33 cellular contexts compared by ENCODE assay signal in the genomic region with DNA sequence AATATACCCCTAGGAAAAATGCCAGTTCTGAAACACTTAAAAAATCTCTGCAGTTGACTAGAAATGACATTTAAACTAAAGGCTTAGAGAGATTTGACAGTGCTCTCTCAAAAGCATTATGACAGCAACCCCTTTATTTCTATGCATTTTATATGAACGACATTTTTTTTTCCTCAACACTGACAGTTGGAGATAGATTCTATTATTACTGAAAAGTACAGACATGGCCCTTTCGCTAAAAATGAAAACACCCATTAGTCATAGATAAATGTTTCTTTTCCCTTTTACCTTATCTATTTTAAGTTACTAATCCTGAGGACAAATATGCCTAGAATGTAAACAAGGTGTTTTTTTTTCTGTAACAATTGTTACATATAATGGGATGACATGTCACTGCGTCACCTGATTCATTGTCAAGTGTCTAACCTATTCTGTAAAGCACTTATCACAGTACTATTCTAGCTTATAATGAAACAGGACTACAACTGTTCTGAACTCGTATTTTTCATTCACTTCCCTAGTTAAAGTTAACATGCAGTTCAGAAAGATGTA.
"Had no signal": no experiment of that assay in that cellular context is flagged by ENCODE, and none has a peak within 500 bp of the region (broad histone marks: within the 10 kb centered on the region; RNA-seq: fewer than 3 reads in every experiment).

No MANE protein-coding gene starts in this region.

- H3K36me3 ChIP-seq: adrenal gland, brain microvascular endothelial cell, breast epithelium had no signal

- H3K4me1 ChIP-seq: adrenal gland, body of pancreas, breast epithelium had no signal

- H3K9me3 ChIP-seq: adrenal gland, body of pancreas, breast epithelium had no signal

- ATAC-seq: activated CD8-positive, alpha-beta T cell treated with anti-CD3 and anti-CD28 coated beads for 36 hours; activated naive CD4-positive, alpha-beta T cell treated with anti-CD3 and anti-CD28 coated beads, Interleukin-2, amount 50 U/mL, for 72 hours; activated T-cell treated with anti-CD3 and anti-CD28 coated beads, Interleukin-2, amount 50 U/mL, for 4 hours; activated T-cell treated with anti-CD3 and anti-CD28 coated beads, Interleukin-2, amount 50 U/mL, for 72 hours; activated T-helper 17 cell treated with anti-CD3 and anti-CD28 coated beads, Interleukin-2, amount 50 U/mL, for 72 hours; body of pancreas had no signal

- H3K27me3 ChIP-seq: adrenal gland, body of pancreas, brain microvascular endothelial cell, breast epithelium had no signal

- H3K4me3 ChIP-seq: adrenal gland, body of pancreas, breast epithelium had no signal

- DNase-seq: activated B cell treated with CpG ODN at 0.5 μM for 24 hours; activated CD4-positive, alpha-beta memory T cell treated with anti-CD3 and anti-CD28 coated beads for 36 hours; activated CD4-positive, alpha-beta T cell treated with anti-CD3 and anti-CD28 coated beads for 4 hours; activated CD4-positive, alpha-beta T cell treated with anti-CD3 and anti-CD28 coated beads, Interleukin-2, amount 10 ng/mL, durations not matched to agents 24 days and 14 days; activated CD4-positive, alpha-beta T cell treated with anti-CD3 and anti-CD28 coated beads, Interleukin-2, amount 50 U/mL, for 1 hour; activated CD4-positive, alpha-beta T cell treated with anti-CD3 and anti-CD28 coated beads, Interleukin-2, amount 50 U/mL, for 4 hours; activated CD4-positive, CD25-positive, alpha-beta regulatory T cell treated with anti-CD3 and anti-CD28 coated beads, Interleukin-2, amount 50 U/mL, for 72 hours; activated CD8-positive, alpha-beta memory T cell treated with anti-CD3 and anti-CD28 coated beads, Interleukin-2, amount 50 U/mL, for 4 hours; activated CD8-positive, alpha-beta T cell treated with anti-CD3 and anti-CD28 coated beads for 36 hours; activated effector memory CD4-positive, alpha-beta T cell treated with anti-CD3 and anti-CD28 coated beads, Interleukin-2, amount 50 U/mL, for 16 hours; activated gamma-delta T cell treated with Interleukin-2 at 50 U/mL for 16 hours; activated naive CD4-positive, alpha-beta T cell; activated naive CD4-positive, alpha-beta T cell treated with anti-CD3 and anti-CD28 coated beads for 36 hours; activated naive CD4-positive, alpha-beta T cell treated with anti-CD3 and anti-CD28 coated beads, Interleukin-2, amount 50 U/mL, for 16 hours; activated naive CD8-positive, alpha-beta T cell treated with anti-CD3 and anti-CD28 coated beads for 36 hours; activated T-cell treated with anti-CD3 and anti-CD28 coated beads for 4 hours; activated T-cell treated with anti-CD3 and anti-CD28 coated beads, Interleukin-2, amount 50 U/mL, for 1 hour; activated T-cell treated with anti-CD3 and anti-CD28 coated beads, Interleukin-2, amount 50 U/mL, for 4 hours; activated T-cell treated with anti-CD3 and anti-CD28 coated beads, Interleukin-2, amount 50 U/mL, for 72 hours; adrenal gland; amniotic stem cell; aorta; body of pancreas; brain microvascular endothelial cell; central memory CD4-positive, alpha-beta T cell; T-helper 2 cell; T-helper 9 cell had no signal

- H3K27ac ChIP-seq: adrenal gland, body of pancreas, brain microvascular endothelial cell, breast epithelium, VCaP had no signal

- FAIRE-seq: astrocyte, TTC549 had no signal
